In the genomic region with DNA sequence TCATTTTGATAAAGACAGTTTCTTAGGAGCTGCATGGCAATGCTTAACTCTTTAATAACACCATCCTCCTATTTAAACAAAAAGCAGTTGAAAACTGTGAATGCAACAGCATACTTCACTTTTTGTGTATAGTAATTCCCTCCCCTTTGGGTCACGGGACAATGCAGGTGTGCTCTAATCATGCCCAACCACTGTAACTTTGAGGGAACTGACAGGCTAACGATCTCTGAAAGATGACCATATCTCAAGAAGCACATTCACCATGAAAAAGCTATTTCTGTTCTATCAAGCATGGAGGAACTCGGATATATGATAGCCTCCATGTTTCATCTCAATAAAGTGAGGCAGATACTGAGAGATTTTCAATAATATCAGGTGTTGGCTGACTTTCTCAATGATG, we compare ENCODE assay signal across 1 cellular context.
TF ChIP-seq lines count a peak whose summit lies in the region.

No MANE protein-coding gene starts in this region.

TF ChIP-seq in K562, 482 proteins besides CTCF, POLR2A, EP300 and RAD21 (continued from another document):
- TF ChIP-seq, protein P1, sequence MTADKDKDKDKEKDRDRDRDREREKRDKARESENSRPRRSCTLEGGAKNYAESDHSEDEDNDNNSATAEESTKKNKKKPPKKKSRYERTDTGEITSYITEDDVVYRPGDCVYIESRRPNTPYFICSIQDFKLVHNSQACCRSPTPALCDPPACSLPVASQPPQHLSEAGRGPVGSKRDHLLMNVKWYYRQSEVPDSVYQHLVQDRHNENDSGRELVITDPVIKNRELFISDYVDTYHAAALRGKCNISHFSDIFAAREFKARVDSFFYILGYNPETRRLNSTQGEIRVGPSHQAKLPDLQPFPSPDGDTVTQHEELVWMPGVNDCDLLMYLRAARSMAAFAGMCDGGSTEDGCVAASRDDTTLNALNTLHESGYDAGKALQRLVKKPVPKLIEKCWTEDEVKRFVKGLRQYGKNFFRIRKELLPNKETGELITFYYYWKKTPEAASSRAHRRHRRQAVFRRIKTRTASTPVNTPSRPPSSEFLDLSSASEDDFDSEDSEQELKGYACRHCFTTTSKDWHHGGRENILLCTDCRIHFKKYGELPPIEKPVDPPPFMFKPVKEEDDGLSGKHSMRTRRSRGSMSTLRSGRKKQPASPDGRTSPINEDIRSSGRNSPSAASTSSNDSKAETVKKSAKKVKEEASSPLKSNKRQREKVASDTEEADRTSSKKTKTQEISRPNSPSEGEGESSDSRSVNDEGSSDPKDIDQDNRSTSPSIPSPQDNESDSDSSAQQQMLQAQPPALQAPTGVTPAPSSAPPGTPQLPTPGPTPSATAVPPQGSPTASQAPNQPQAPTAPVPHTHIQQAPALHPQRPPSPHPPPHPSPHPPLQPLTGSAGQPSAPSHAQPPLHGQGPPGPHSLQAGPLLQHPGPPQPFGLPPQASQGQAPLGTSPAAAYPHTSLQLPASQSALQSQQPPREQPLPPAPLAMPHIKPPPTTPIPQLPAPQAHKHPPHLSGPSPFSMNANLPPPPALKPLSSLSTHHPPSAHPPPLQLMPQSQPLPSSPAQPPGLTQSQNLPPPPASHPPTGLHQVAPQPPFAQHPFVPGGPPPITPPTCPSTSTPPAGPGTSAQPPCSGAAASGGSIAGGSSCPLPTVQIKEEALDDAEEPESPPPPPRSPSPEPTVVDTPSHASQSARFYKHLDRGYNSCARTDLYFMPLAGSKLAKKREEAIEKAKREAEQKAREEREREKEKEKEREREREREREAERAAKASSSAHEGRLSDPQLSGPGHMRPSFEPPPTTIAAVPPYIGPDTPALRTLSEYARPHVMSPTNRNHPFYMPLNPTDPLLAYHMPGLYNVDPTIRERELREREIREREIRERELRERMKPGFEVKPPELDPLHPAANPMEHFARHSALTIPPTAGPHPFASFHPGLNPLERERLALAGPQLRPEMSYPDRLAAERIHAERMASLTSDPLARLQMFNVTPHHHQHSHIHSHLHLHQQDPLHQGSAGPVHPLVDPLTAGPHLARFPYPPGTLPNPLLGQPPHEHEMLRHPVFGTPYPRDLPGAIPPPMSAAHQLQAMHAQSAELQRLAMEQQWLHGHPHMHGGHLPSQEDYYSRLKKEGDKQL (CRISPR knock-in tag; IDR thresholded peaks at IDR 0.05; ENCODE audit: borderline replicate concordance), result no peak
- TF ChIP-seq ZFP1 (CRISPR knock-in tag; IDR thresholded peaks at IDR 0.05) (no peak), PHF8 (IDR thresholded peaks at IDR 0.05; ENCODE audit: borderline replicate concordance, low read length) (no peak), TAL1 (IDR thresholded peaks at IDR 0.05) (peak; percentile 74), SP2 (IDR thresholded peaks at IDR 0.05; ENCODE audit: extremely low read depth, low read depth, low read length, poor library complexity, severe bottlenecking) (no peak), CCAR2 (IDR thresholded peaks at IDR 0.05; ENCODE audit: low read depth, low read length) (no peak), TRIM24 (IDR thresholded peaks at IDR 0.05) (peak; percentile 25 to 50; a peak in 1 of 4 replicates), NCOR1 (IDR thresholded peaks at IDR 0.05) (peak; percentile 43), TEAD4 (IDR thresholded peaks at IDR 0.05; ENCODE audit: low read length) (peak; percentile 87), TEAD4 (CRISPR knock-in tag; IDR thresholded peaks at IDR 0.05; ENCODE audit: borderline replicate concordance) (no peak), ZNF165 (CRISPR knock-in tag; IDR thresholded peaks at IDR 0.05; ENCODE audit: borderline replicate concordance) (no peak), STAT5A (IDR thresholded peaks at IDR 0.05; ENCODE audit: borderline replicate concordance, low read length) (peak; percentile 32; the same call in 1 of the 2 replicates), CREB1 (IDR thresholded peaks at IDR 0.05) (no peak), CREB1 (CRISPR knock-in tag; IDR thresholded peaks at IDR 0.05) (no peak), RBM39 (optimal IDR thresholded peaks at IDR 0.05; ENCODE audit: low read depth, low read length) (no peak), TBP (optimal IDR thresholded peaks at IDR 0.05; ENCODE audit: low read depth, low read length) (no peak), BMI1 (IDR thresholded peaks at IDR 0.05; ENCODE audit: low read length) (no peak), POU5F1 (IDR thresholded peaks at IDR 0.05; ENCODE audit: borderline replicate concordance, low read depth, low read length, partially characterized antibody) (no peak), CBFA2T2 (conservative IDR thresholded peaks at IDR 0.05) (peak; percentile 70), SMAD4 (CRISPR knock-in tag; conservative IDR thresholded peaks at IDR 0.05) (no peak), TEAD1 (CRISPR knock-in tag; IDR thresholded peaks at IDR 0.05) (no peak), CBFA2T3 (IDR thresholded peaks at IDR 0.05) (peak; percentile 78), ARNT (IDR thresholded peaks at IDR 0.05) (no peak), GATAD2A (IDR thresholded peaks at IDR 0.05) (no peak), MTA3 (IDR thresholded peaks at IDR 0.05; ENCODE audit: borderline replicate concordance) (no peak), HLTF (IDR thresholded peaks at IDR 0.05) (no peak), DPF2 (IDR thresholded peaks at IDR 0.05) (0 out of 2 replicates have a peak, but pooled peaks have one; percentile 29), CSDE1 (IDR thresholded peaks at IDR 0.05) (no peak), ZNF699 (CRISPR knock-in tag; IDR thresholded peaks at IDR 0.05; ENCODE audit: insufficient replicate concordance) (no peak), CBFB (CRISPR knock-in tag; IDR thresholded peaks at IDR 0.05) (no peak), ETV6 (IDR thresholded peaks at IDR 0.05; ENCODE audit: borderline replicate concordance in 1 of 2, low read depth in 2 of 2, low read length in 1 of 2) (no peak), ETV6 (CRISPR knock-in tag; IDR thresholded peaks at IDR 0.05; ENCODE audit: borderline replicate concordance) (no peak), TEAD2 (tag; IDR thresholded peaks at IDR 0.05) (no peak), HNRNPK (IDR thresholded peaks at IDR 0.05; ENCODE audit: low read depth, low read length, poor library complexity, severe bottlenecking) (no peak), ZNF695 (CRISPR knock-in tag; IDR thresholded peaks at IDR 0.05) (no peak), BHLHE40 (IDR thresholded peaks at IDR 0.05; ENCODE audit: low read length) (peak; percentile 10; the same call in 1 of the 2 replicates), FOXK1 (CRISPR knock-in tag; IDR thresholded peaks at IDR 0.05; ENCODE audit: borderline replicate concordance) (no peak), MAFG (tag; conservative IDR thresholded peaks at IDR 0.05) (no peak)
- TF ChIP-seq, protein P2, sequence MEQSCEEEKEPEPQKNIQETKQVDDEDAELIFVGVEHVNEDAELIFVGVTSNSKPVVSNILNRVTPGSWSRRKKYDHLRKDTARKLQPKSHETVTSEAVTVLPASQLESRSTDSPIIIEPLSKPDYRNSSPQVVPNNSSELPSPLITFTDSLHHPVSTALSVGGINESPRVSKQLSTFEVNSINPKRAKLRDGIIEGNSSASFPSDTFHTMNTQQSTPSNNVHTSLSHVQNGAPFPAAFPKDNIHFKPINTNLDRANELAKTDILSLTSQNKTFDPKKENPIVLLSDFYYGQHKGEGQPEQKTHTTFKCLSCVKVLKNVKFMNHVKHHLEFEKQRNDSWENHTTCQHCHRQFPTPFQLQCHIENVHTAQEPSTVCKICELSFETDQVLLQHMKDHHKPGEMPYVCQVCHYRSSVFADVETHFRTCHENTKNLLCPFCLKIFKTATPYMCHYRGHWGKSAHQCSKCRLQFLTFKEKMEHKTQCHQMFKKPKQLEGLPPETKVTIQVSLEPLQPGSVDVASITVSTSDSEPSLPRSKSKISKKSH (CRISPR knock-in tag; IDR thresholded peaks at IDR 0.05), result no peak
- TF ChIP-seq, protein P3, sequence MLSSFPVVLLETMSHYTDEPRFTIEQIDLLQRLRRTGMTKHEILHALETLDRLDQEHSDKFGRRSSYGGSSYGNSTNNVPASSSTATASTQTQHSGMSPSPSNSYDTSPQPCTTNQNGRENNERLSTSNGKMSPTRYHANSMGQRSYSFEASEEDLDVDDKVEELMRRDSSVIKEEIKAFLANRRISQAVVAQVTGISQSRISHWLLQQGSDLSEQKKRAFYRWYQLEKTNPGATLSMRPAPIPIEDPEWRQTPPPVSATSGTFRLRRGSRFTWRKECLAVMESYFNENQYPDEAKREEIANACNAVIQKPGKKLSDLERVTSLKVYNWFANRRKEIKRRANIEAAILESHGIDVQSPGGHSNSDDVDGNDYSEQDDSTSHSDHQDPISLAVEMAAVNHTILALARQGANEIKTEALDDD (IDR thresholded peaks at IDR 0.05), result no peak
- TF ChIP-seq, protein P4, sequence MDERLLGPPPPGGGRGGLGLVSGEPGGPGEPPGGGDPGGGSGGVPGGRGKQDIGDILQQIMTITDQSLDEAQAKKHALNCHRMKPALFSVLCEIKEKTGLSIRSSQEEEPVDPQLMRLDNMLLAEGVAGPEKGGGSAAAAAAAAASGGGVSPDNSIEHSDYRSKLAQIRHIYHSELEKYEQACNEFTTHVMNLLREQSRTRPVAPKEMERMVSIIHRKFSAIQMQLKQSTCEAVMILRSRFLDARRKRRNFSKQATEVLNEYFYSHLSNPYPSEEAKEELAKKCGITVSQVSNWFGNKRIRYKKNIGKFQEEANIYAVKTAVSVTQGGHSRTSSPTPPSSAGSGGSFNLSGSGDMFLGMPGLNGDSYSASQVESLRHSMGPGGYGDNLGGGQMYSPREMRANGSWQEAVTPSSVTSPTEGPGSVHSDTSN (CRISPR knock-in tag; IDR thresholded peaks at IDR 0.05; ENCODE audit: low read depth), result no peak
- TF ChIP-seq, protein P4 (tag; conservative IDR thresholded peaks at IDR 0.05; ENCODE audit: low read depth), result peak; percentile 33; the same call in 1 of the 2 replicates
- TF ChIP-seq, protein P5, sequence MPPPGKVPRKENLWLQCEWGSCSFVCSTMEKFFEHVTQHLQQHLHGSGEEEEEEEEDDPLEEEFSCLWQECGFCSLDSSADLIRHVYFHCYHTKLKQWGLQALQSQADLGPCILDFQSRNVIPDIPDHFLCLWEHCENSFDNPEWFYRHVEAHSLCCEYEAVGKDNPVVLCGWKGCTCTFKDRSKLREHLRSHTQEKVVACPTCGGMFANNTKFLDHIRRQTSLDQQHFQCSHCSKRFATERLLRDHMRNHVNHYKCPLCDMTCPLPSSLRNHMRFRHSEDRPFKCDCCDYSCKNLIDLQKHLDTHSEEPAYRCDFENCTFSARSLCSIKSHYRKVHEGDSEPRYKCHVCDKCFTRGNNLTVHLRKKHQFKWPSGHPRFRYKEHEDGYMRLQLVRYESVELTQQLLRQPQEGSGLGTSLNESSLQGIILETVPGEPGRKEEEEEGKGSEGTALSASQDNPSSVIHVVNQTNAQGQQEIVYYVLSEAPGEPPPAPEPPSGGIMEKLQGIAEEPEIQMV (tag; conservative IDR thresholded peaks at IDR 0.05; ENCODE audit: low read depth), result no peak
- TF ChIP-seq, protein P6, sequence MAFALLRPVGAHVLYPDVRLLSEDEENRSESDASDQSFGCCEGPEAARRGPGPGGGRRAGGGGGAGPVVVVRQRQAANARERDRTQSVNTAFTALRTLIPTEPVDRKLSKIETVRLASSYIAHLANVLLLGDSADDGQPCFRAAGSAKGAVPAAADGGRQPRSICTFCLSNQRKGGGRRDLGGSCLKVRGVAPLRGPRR (CRISPR knock-in tag; IDR thresholded peaks at IDR 0.05), result no peak
- TF ChIP-seq, protein P7, sequence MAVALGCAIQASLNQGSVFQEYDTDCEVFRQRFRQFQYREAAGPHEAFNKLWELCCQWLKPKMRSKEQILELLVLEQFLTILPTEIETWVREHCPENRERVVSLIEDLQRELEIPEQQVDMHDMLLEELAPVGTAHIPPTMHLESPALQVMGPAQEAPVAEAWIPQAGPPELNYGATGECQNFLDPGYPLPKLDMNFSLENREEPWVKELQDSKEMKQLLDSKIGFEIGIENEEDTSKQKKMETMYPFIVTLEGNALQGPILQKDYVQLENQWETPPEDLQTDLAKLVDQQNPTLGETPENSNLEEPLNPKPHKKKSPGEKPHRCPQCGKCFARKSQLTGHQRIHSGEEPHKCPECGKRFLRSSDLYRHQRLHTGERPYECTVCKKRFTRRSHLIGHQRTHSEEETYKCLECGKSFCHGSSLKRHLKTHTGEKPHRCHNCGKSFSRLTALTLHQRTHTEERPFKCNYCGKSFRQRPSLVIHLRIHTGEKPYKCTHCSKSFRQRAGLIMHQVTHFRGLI (CRISPR knock-in tag; IDR thresholded peaks at IDR 0.05), result no peak
